In the genomic region with DNA sequence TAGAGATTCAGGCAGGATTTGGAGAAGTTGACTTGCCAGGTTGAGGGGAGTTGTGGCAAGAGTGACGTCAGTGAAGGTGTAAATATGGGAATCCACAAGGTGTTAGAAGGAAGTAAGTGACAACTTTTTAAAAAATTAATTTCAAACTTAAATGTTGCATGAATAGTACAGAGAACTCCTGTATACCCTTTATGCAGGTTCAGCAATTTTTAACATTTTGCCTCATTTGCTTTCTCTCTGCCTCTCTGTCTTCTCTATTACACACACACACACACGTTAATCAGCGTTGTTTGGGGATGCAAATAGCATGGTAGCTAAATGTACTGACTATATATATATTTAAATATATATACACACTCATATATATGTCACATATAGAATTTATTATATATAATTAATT, we compare ENCODE assay signal across 24 cellular contexts.
DNase-seq lines count a peak whose midpoint lies in the region; ATAC-seq, FAIRE-seq and TF ChIP-seq lines count a peak whose summit lies in the region.
"Had no signal": no experiment of that assay in that cellular context is flagged by ENCODE, and none has a peak within 500 bp of the region (broad histone marks: within the 10 kb centered on the region; RNA-seq: fewer than 3 reads in every experiment).

No MANE protein-coding gene starts in this region.

- no peak for TF ChIP-seq RAD21 in A549 (conservative IDR thresholded peaks at IDR 0.05 in 1 of 2, IDR thresholded peaks at IDR 0.05 in 1 of 2)
- TF ChIP-seq RAD21 in K562 (CRISPR knock-in tag; conservative IDR thresholded peaks at IDR 0.05 in 1 of 2, IDR thresholded peaks at IDR 0.05 in 1 of 2), result no peak

- POLR2A ChIA-PET in A549 (lab: Yijun Ruan, JAX) (no interaction called here), K562 (lab: Yijun Ruan, JAX) (no interaction called here)

- H3K9ac ChIP-seq in K562 (ENCODE audit: insufficient read depth in 1 of 2, low read depth in 2 of 2, low read length in 2 of 2), result no peak overlapping the region
- H3K9ac ChIP-seq: BLaER1 had no signal

- no peaks in the 10 kb centered on the region for H3K79me2 ChIP-seq in K562 (ENCODE audit: control insufficient read depth, insufficient read depth, low read length)

- TF ChIP-seq POLR2A in A549 (IDR thresholded peaks at IDR 0.05; ENCODE audit: low read length), result no peak
- no peak for TF ChIP-seq POLR2A in K562 (conservative IDR thresholded peaks at IDR 0.05)

- no peaks in the 10 kb centered on the region for H4K20me1 ChIP-seq in K562 (replicated peaks; ENCODE audit: control insufficient read depth, insufficient read depth, low read length)
- H4K20me1 ChIP-seq: BLaER1 had no signal

- H3K27ac ChIP-seq in cardiac muscle cell, result peak overlapping the region; percentile 58
- H3K27ac ChIP-seq in A549, result no peak overlapping the region
- H3K27ac ChIP-seq in K562 (ENCODE audit: extremely low read depth, low read depth, low read length), result no peak overlapping the region
- no peak overlapping the region for H3K27ac ChIP-seq in coronary artery
- H3K27ac ChIP-seq: 22Rv1, BLaER1 had no signal

- intact Hi-C loops in cardiac septum (cut with DNase I) (no loop called here), K562 (cut with micrococcal nuclease) (no loop called here)

- H2AFZ ChIP-seq in K562 (ENCODE audit: low read depth, low read length), result no peak overlapping the region

- H3K4me1 ChIP-seq in cardiac muscle cell (ENCODE audit: low read depth) (peaks cover 5% of the 10 kb centered on the region), A549 (no peaks in the 10 kb centered on the region), K562 (replicated peaks in 1 of 2; ENCODE audit: control insufficient read depth in 2 of 2, insufficient read depth in 2 of 2, low read length in 2 of 2) (no peaks in the 10 kb centered on the region)
- H3K4me1 ChIP-seq: BE2C, BLaER1 had no signal

- no peak for TF ChIP-seq EP300 in A549 (IDR thresholded peaks at IDR 0.05)
- no peak for TF ChIP-seq EP300 in K562 (IDR thresholded peaks at IDR 0.05; ENCODE audit: low read length)

- H3K9me3 ChIP-seq in cardiac muscle cell (ENCODE audit: low read depth) (no peaks in the 10 kb centered on the region), A549 (no peaks in the 10 kb centered on the region), K562 (replicated peaks; ENCODE audit: control insufficient read depth, insufficient read depth, low read depth, low read length) (no peaks in the 10 kb centered on the region)
- H3K9me3 ChIP-seq: BE2C, BLaER1 had no signal

- H3K4me3 ChIP-seq in cardiac muscle cell (no peak overlapping the region), A549 (no peak overlapping the region), K562 (no peak overlapping the region), coronary artery (no peak overlapping the region)
- H3K4me3 ChIP-seq: BLaER1, GM12878 had no signal

- no peaks in the 10 kb centered on the region for H3K9me1 ChIP-seq in K562 (ENCODE audit: control insufficient read depth, insufficient read depth, low read length)

- ATAC-seq in A549 (no peak), K562 (no peak)
- ATAC-seq: GM12878 had no signal

- no peak for DNase-seq in cardiac muscle cell (ENCODE audit: low read depth in 1 of 2, low spot score in 1 of 2)
- DNase-seq in cardiac septum (ENCODE audit: low spot score), result no peak
- DNase-seq in A549 (ENCODE audit: low read depth in 1 of 2, low spot score in 1 of 2), result no peak
- DNase-seq in K562 (ENCODE audit: extremely low read depth in 1 of 4, low spot score in 3 of 4), result no peak
- DNase-seq in coronary artery (ENCODE audit: low spot score), result no peak
- DNase-seq: ACHN; BE2C; C1 segment of cervical spinal cord; CD4-positive, alpha-beta memory T cell; CD4-positive, CD25-positive, alpha-beta regulatory T cell; CD8-positive, alpha-beta memory T cell; COR-L47; DMS 273 treated with DMSO at 0.1 percent for 48 hours; DMS153; DMS53; DMS79; DND-41; EL; GDM1 had no signal

- no peaks in the 10 kb centered on the region for H3K27me3 ChIP-seq in cardiac muscle cell
- no peaks in the 10 kb centered on the region for H3K27me3 ChIP-seq in K562 (ENCODE audit: control insufficient read depth in 2 of 2, insufficient read depth in 2 of 2, low read length in 2 of 2)
- H3K27me3 ChIP-seq: BE2C had no signal

- in situ Hi-C loops in K562 (cut with MboI), result no loop called here

- WGBS in A549 (ENCODE audit: missing lambda C conversion rate), result 5% methylated on average over 3 of the region's 3 CpGs
- WGBS in K562 (ENCODE audit: insufficient coverage, low coverage, missing lambda C conversion rate), result 0% methylated on average over 3 of the region's 3 CpGs

- FAIRE-seq in A549 (lab: Jason Lieb, UNC), result no peak
- FAIRE-seq in K562 (lab: Jason Lieb, UNC), result no peak
- FAIRE-seq: GM12878, GM12892, GM18507 had no signal

- H3K4me2 ChIP-seq in A549, result no peak overlapping the region
- H3K4me2 ChIP-seq in K562 (ENCODE audit: insufficient read depth, low read length), result no peak overlapping the region
- H3K4me2 ChIP-seq: BLaER1 had no signal

- no TSS peak for BruUV-seq in K562 (replicated peaks; lab: Mats Ljungman, UMichigan)

- CTCF ChIA-PET in A549 (lab: Yijun Ruan, JAX), result no interaction called here
- CTCF ChIA-PET in K562 (lab: Yijun Ruan, JAX; ENCODE audit: low intra/inter-chr PET ratio), result no interaction called here

- TF ChIP-seq CTCF in cardiac muscle cell (IDR thresholded peaks at IDR 0.05; ENCODE audit: low read depth, low read length) (no peak), A549 (IDR thresholded peaks at IDR 0.05) (no peak), K562 (IDR thresholded peaks at IDR 0.05 in 2 of 3, conservative IDR thresholded peaks at IDR 0.05 in 1 of 3; ENCODE audit: insufficient read depth in 2 of 3, low read depth in 1 of 3, low read length in 3 of 3) (no peak), coronary artery (IDR thresholded peaks at IDR 0.05) (no peak)

- H3K36me3 ChIP-seq in cardiac muscle cell (no peaks in the 10 kb centered on the region), K562 (ENCODE audit: control insufficient read depth, insufficient read depth, low read length) (no peaks in the 10 kb centered on the region)
- H3K36me3 ChIP-seq: BE2C, BLaER1 had no signal

TF ChIP-seq in A549, 52 proteins besides CTCF, POLR2A, EP300 and RAD21:
- no peak for TF ChIP-seq HOXB13 (CRISPR knock-in tag; IDR thresholded peaks at IDR 0.05; ENCODE audit: low read depth)
- no peak for TF ChIP-seq HOXA7 (CRISPR knock-in tag; IDR thresholded peaks at IDR 0.05)
- no peak for TF ChIP-seq JUNB (IDR thresholded peaks at IDR 0.05)
- peak; percentile 26 for TF ChIP-seq MAFK (IDR thresholded peaks at IDR 0.05; ENCODE audit: partially characterized antibody)
- no peak for TF ChIP-seq HDAC2 (IDR thresholded peaks at IDR 0.05)

TF ChIP-seq in K562, 482 proteins besides CTCF, POLR2A, EP300 and RAD21:
- TF ChIP-seq NFRKB (IDR thresholded peaks at IDR 0.05; ENCODE audit: low read depth), result no peak
- no peak for TF ChIP-seq PPARD (CRISPR knock-in tag; IDR thresholded peaks at IDR 0.05)
- no peak for TF ChIP-seq RUNX1 (IDR thresholded peaks at IDR 0.05; ENCODE audit: low read depth)
- TF ChIP-seq ZNF316 (IDR thresholded peaks at IDR 0.05), result peak; percentile 13; the same call in 1 of the 2 replicates
